Comparison of ENCODE assay signal across 8 cellular contexts in genomic region chr17:73192219-73192893, GRCh38. TPM values are rescaled to one million over a fixed set of nuclear protein-coding genes. Genes with fewer than 3 reads are reported as not detected.
A peak's percentile ranks its signal among the peaks of the same experiment; 100 is the strongest.
DNase-seq lines count a peak whose midpoint lies in the region; FAIRE-seq and TF ChIP-seq lines count a peak whose summit lies in the region.

No MANE protein-coding gene starts in this region.

- DNase-seq in GM12891 (ENCODE audit: insufficient read length, low spot score) (peak; percentile 71), HFFc6 (peak; percentile 49), MV-4-11 (lab: John Stamatoyannopoulos, UW) (peak; percentile 60), SW 1271 (lab: John Stamatoyannopoulos, UW) (peak; percentile 50 to 84), astrocyte (ENCODE audit: low read depth) (peak; percentile 60), hepatocyte (ENCODE audit: low spot score) (peak; percentile 86), cortex of kidney (lab: John Stamatoyannopoulos, UW) (no peak)

- H3K27ac ChIP-seq in astrocyte (ENCODE audit: low read depth, low read length) (peak overlapping the region; percentile 85), hepatocyte (peak overlapping the region; percentile 93), rectal smooth muscle tissue (ENCODE audit: low read depth, low read length) (peak overlapping the region; percentile 70)

- H3K36me3 Mint-ChIP-seq in HFFc6 (ENCODE audit: low read depth) (peaks cover 35% of the 10 kb centered on the region), astrocyte (ENCODE audit: low read depth, unreplicated experiment) (peaks cover 13% of the 10 kb centered on the region)

- H3K4me3 ChIP-seq in astrocyte (ENCODE audit: insufficient read depth, low read depth, low read length) (peak overlapping the region; percentile 85), hepatocyte (peak overlapping the region; percentile 98), rectal smooth muscle tissue (ENCODE audit: low read length) (peak overlapping the region; percentile 79)

- TF ChIP-seq CTCF in HFFc6 (IDR thresholded peaks at IDR 0.05) (no peak), astrocyte (IDR thresholded peaks at IDR 0.05; ENCODE audit: insufficient read depth, low read depth, low read length) (no peak), hepatocyte (IDR thresholded peaks at IDR 0.05; ENCODE audit: poor library complexity) (no peak)

- peak overlapping the region; percentile 97 for H3K4me3 Mint-ChIP-seq in HFFc6
- H3K4me3 Mint-ChIP-seq in astrocyte (ENCODE audit: unreplicated experiment) = peak overlapping the region; percentile 92

- H3K9me2 ChIP-seq in hepatocyte (replicated peaks; ENCODE audit: insufficient read depth) = no peaks in the 10 kb centered on the region

- H3K9ac ChIP-seq in astrocyte (ENCODE audit: low read length) = peak overlapping the region; percentile 88
- H3K9ac ChIP-seq in rectal smooth muscle tissue (ENCODE audit: low read length) = peak overlapping the region; percentile 76

- H4K20me1 ChIP-seq in astrocyte (ENCODE audit: insufficient read depth, low read length) (peaks cover 23% of the 10 kb centered on the region), hepatocyte (ENCODE audit: insufficient read depth, poor library complexity, severe bottlenecking) (no peaks in the 10 kb centered on the region)

- H3K27me3 ChIP-seq in astrocyte (ENCODE audit: insufficient read depth, low read length) (no peaks in the 10 kb centered on the region), hepatocyte (no peaks in the 10 kb centered on the region), rectal smooth muscle tissue (ENCODE audit: control insufficient read depth, insufficient read depth, low read length) (no peaks in the 10 kb centered on the region)

- peaks cover 39% of the 10 kb centered on the region for H3K79me2 ChIP-seq in astrocyte (ENCODE audit: insufficient read depth, low read length)
- peaks cover 25% of the 10 kb centered on the region for H3K79me2 ChIP-seq in hepatocyte

- H3K4me2 ChIP-seq in astrocyte (ENCODE audit: low read length) (peak overlapping the region; percentile 92), hepatocyte (peak overlapping the region; percentile 88)

- H3K36me3 ChIP-seq in astrocyte (ENCODE audit: insufficient read depth, low read length) = peaks cover 9% of the 10 kb centered on the region
- H3K36me3 ChIP-seq in hepatocyte (replicated peaks; ENCODE audit: insufficient read depth, low read depth) = no peaks in the 10 kb centered on the region
- peaks cover 4% of the 10 kb centered on the region for H3K36me3 ChIP-seq in rectal smooth muscle tissue (ENCODE audit: control insufficient read depth, insufficient read depth, low read length)

- H2AFZ ChIP-seq in astrocyte (ENCODE audit: low read depth, low read length) (peak overlapping the region; percentile 91), hepatocyte (peak overlapping the region; percentile 100)

- H3K9me3 Mint-ChIP-seq in HFFc6 (no peaks in the 10 kb centered on the region), astrocyte (ENCODE audit: unreplicated experiment) (no peaks in the 10 kb centered on the region)

- TF ChIP-seq POLR2A in GM12891 (IDR thresholded peaks at IDR 0.05; ENCODE audit: low read depth, low read length) = peak; percentile 63; the same call in 1 of the 2 replicates

- peaks cover 12% of the 10 kb centered on the region for H3K4me1 ChIP-seq in astrocyte (ENCODE audit: insufficient read depth, low read length)
- peaks cover 5% of the 10 kb centered on the region for H3K4me1 ChIP-seq in hepatocyte (ENCODE audit: insufficient read depth)
- peaks cover 8% of the 10 kb centered on the region for H3K4me1 ChIP-seq in rectal smooth muscle tissue (ENCODE audit: control insufficient read depth, insufficient read depth, low read length)

- H3K27ac Mint-ChIP-seq in HFFc6 (peak overlapping the region; percentile 94), astrocyte (ENCODE audit: unreplicated experiment) (peak overlapping the region; percentile 95)

- H3K9me3 ChIP-seq in astrocyte (ENCODE audit: insufficient read depth, low read depth, low read length) (no peaks in the 10 kb centered on the region), hepatocyte (ENCODE audit: low read depth) (no peaks in the 10 kb centered on the region)

- H3K27me3 Mint-ChIP-seq in HFFc6 (ENCODE audit: insufficient read depth) = no peaks in the 10 kb centered on the region; the same call in 1 of the 2 replicates
- H3K27me3 Mint-ChIP-seq in astrocyte (ENCODE audit: low read depth, unreplicated experiment) = no peaks in the 10 kb centered on the region

- H3K4me1 Mint-ChIP-seq in HFFc6 (ENCODE audit: low read depth) (peaks cover 45% of the 10 kb centered on the region), astrocyte (ENCODE audit: low read depth, unreplicated experiment) (peaks cover 13% of the 10 kb centered on the region)

- peak; percentile 82 for FAIRE-seq in GM12891 (lab: Jason Lieb, UNC)
- FAIRE-seq in astrocyte (lab: Jason Lieb, UNC) = no peak

- WGBS in hepatocyte (ENCODE audit: low lambda C conversion rate, missing lambda C conversion rate) = under 1% methylated on average over 48 of the region's 74 CpGs

TF ChIP-seq in GM12891, 5 proteins besides CTCF, POLR2A, EP300 and RAD21:
- no peak for TF ChIP-seq SPI1 (IDR thresholded peaks at IDR 0.05; ENCODE audit: low read depth, low read length)
- no peak for TF ChIP-seq POLR2AphosphoS5 (IDR thresholded peaks at IDR 0.05; ENCODE audit: low read depth, low read length)
- no peak for TF ChIP-seq TAF1 (IDR thresholded peaks at IDR 0.05; ENCODE audit: low read depth, low read length)

RNA-seq across cellular contexts. Expression of gene COG1, which starts 0.5 kb away (rescaled TPM):
- polyA plus RNA-seq in GM12891 (2012; ENCODE audit: low read depth, missing spikeins) = 18.0 TPM
- 10 to 100 TPM; 47.3 to 59.0 (median 55.8) TPM for total RNA-seq in HFFc6 (2021; fragmentation: NEBNext Ultra II Directional; extraction: Animal tissue kit (Norgen Biotek cat#: 25700))
- 34.4 and 38.9 TPM in 2 replicates for total RNA-seq in astrocyte
- total RNA-seq in hepatocyte = 19.6 and 22.0 TPM in 2 replicates
- 24.9 and 26.8 TPM in 2 replicates for polyA plus RNA-seq in hepatocyte

RNA-seq across cellular contexts. Expression of gene SSTR2, which starts 27.5 kb away (rescaled TPM):
- polyA plus RNA-seq in GM12891 (2012; ENCODE audit: low read depth, missing spikeins) = 0.68 TPM
- total RNA-seq in HFFc6 (2021; fragmentation: NEBNext Ultra II Directional; extraction: Animal tissue kit (Norgen Biotek cat#: 25700)) = under 1 TPM in 3 of 6 experiments, not detected in 3; 0.05 to 0.15 (median 0.05) TPM
- total RNA-seq in astrocyte = 0.29 and 0.45 TPM in 2 replicates
- total RNA-seq in hepatocyte = 0.10 and 0.48 TPM in 2 replicates
- polyA plus RNA-seq in hepatocyte = 0.15 and 0.28 TPM in 2 replicates
